In genomic region chr5:44885903-44886302, GRCh38 we compare ENCODE assay signal across 10 cellular contexts.
DNase-seq lines count a peak whose midpoint lies in the region; ATAC-seq and TF ChIP-seq lines count a peak whose summit lies in the region.
"Had no signal": no experiment of that assay in that cellular context is flagged by ENCODE, and none has a peak within 500 bp of the region (broad histone marks: within the 10 kb centered on the region; RNA-seq: fewer than 3 reads in every experiment).

No MANE protein-coding gene starts in this region.

- ATAC-seq in GM19351 (IDR thresholded peaks at IDR 0.05; ENCODE audit: unreplicated experiment): peak; percentile 94
- peak; percentile 88 for ATAC-seq in HG03025 (IDR thresholded peaks at IDR 0.05; ENCODE audit: low FRiP score, unreplicated experiment)
- peak; percentile 80 for ATAC-seq in PC-3
- ATAC-seq: stimulated activated memory B cell treated with anti-CD40 and anti-IgM and Interleukin-4, amounts not matched to agents 10 μg/mL and 1 μg/mL and 100 μg/mL, for 72 hours had no signal

- H3K27me3 ChIP-seq in PC-3 (ENCODE audit: low read length): no peaks in the 10 kb centered on the region
- no peaks in the 10 kb centered on the region for H3K27me3 ChIP-seq in WERI-Rb-1 (ENCODE audit: insufficient read depth, low read depth, severe bottlenecking)

- BruUV-seq in Calu3 (replicated peaks; lab: Mats Ljungman, UMichigan) (no TSS peak), PC-3 (replicated peaks; lab: Mats Ljungman, UMichigan) (no TSS peak)

- no peaks in the 10 kb centered on the region for H3K9me3 Mint-ChIP-seq in Calu3 (ENCODE audit: low read depth, unreplicated experiment)

- H3K4me3 ChIP-seq in PC-3 (ENCODE audit: low read length) (no peak overlapping the region), WERI-Rb-1 (ENCODE audit: low read depth, low read length) (no peak overlapping the region)

- H3K27ac ChIP-seq in PC-3 (ENCODE audit: low read length) (peak overlapping the region; percentile 66), WERI-Rb-1 (no peak overlapping the region)

- H3F3A ChIP-seq in PC-3 (ENCODE audit: low read length, unreplicated experiment): peaks cover 4% of the 10 kb centered on the region

- CTCF ChIA-PET in Calu3 (lab: Charles Lee) (no interaction called here), PC-3 (lab: Charles Lee) (no interaction called here)

- H4K20me1 ChIP-seq in PC-3 (ENCODE audit: low read length): no peaks in the 10 kb centered on the region

- no peaks in the 10 kb centered on the region for H3K9me3 ChIP-seq in PC-3 (ENCODE audit: low read length)
- H3K9me3 ChIP-seq in WERI-Rb-1 (ENCODE audit: severe bottlenecking): no peaks in the 10 kb centered on the region

- DNase-seq in Calu3: no peak
- DNase-seq in PC-3: peak; percentile 73
- DNase-seq in WERI-Rb-1: no peak
- no peak for DNase-seq in head of caudate nucleus
- no peak for DNase-seq in SHP77 (lab: John Stamatoyannopoulos, UW)
- DNase-seq in epidermal melanocyte (ENCODE audit: insufficient read length, low spot score): no peak

- peaks cover 15% of the 10 kb centered on the region for H3K4me1 ChIP-seq in PC-3 (ENCODE audit: insufficient read depth, low read length)

- TF ChIP-seq CTCF in Calu3 (IDR thresholded peaks at IDR 0.05; ENCODE audit: unreplicated experiment) (no peak), PC-3 (conservative IDR thresholded peaks at IDR 0.05; ENCODE audit: low read depth, low read length) (no peak), WERI-Rb-1 (IDR thresholded peaks at IDR 0.05; ENCODE audit: low read depth, low read length) (no peak)

- H3K4me1 Mint-ChIP-seq in Calu3 (ENCODE audit: low read depth, unreplicated experiment): peaks cover 10% of the 10 kb centered on the region
- H3K4me1 Mint-ChIP-seq: neural crest cell; stimulated activated memory B cell treated with anti-CD40 and anti-IgM and Interleukin-4, amounts not matched to agents 10 μg/mL and 1 μg/mL and 100 μg/mL, for 72 hours had no signal

- no peaks in the 10 kb centered on the region for H3K36me3 ChIP-seq in PC-3 (ENCODE audit: low read depth, low read length)
- no peaks in the 10 kb centered on the region for H3K36me3 ChIP-seq in WERI-Rb-1

- POLR2A ChIA-PET in PC-3 (lab: Charles Lee; ENCODE audit: unreplicated experiment): no interaction called here

- peak overlapping the region; percentile 56; the same call in 1 of the 2 replicates for H2AFZ ChIP-seq in PC-3 (ENCODE audit: low read length)

- H3K4me3 Mint-ChIP-seq in Calu3 (ENCODE audit: low read depth, unreplicated experiment): no peak overlapping the region
- H3K4me3 Mint-ChIP-seq: neural crest cell; stimulated activated memory B cell treated with anti-CD40 and anti-IgM and Interleukin-4, amounts not matched to agents 10 μg/mL and 1 μg/mL and 100 μg/mL, for 72 hours had no signal

- peak overlapping the region; percentile 37 for H3K9ac ChIP-seq in PC-3 (ENCODE audit: low read length)

- peak overlapping the region; percentile 31; the same call in 1 of the 2 replicates for H3K4me2 ChIP-seq in PC-3 (ENCODE audit: low read length)

- peak overlapping the region; percentile 89 for H3K27ac Mint-ChIP-seq in Calu3 (ENCODE audit: unreplicated experiment)
- H3K27ac Mint-ChIP-seq: stimulated activated memory B cell treated with anti-CD40 and anti-IgM and Interleukin-4, amounts not matched to agents 10 μg/mL and 1 μg/mL and 100 μg/mL, for 72 hours had no signal

- H3K27me3 Mint-ChIP-seq in Calu3 (ENCODE audit: unreplicated experiment): no peaks in the 10 kb centered on the region
- H3K27me3 Mint-ChIP-seq: stimulated activated memory B cell treated with anti-CD40 and anti-IgM and Interleukin-4, amounts not matched to agents 10 μg/mL and 1 μg/mL and 100 μg/mL, for 72 hours had no signal

- H3K36me3 Mint-ChIP-seq in Calu3 (ENCODE audit: insufficient read depth, unreplicated experiment): no peaks in the 10 kb centered on the region
- H3K36me3 Mint-ChIP-seq: stimulated activated memory B cell treated with anti-CD40 and anti-IgM and Interleukin-4, amounts not matched to agents 10 μg/mL and 1 μg/mL and 100 μg/mL, for 72 hours had no signal

- intact Hi-C loops in Calu3 (cut with micrococcal nuclease; ENCODE audit: unreplicated experiment) (no loop called here), PC-3 (cut with micrococcal nuclease) (no loop called here), head of caudate nucleus (cut with DNase I) (no loop called here)

- H3K79me2 ChIP-seq in PC-3 (ENCODE audit: low read length): no peaks in the 10 kb centered on the region

- no peaks in the 10 kb centered on the region for H3K9me2 ChIP-seq in PC-3 (replicated peaks; ENCODE audit: low read length)
